8 cellular contexts compared by ENCODE assay signal in genomic region chr19:28633223-28634030, GRCh38.
DNase-seq lines count a peak whose midpoint lies in the region; ATAC-seq, FAIRE-seq and TF ChIP-seq lines count a peak whose summit lies in the region.

No MANE protein-coding gene starts in this region.

- no peak for TF ChIP-seq POLR2A in endothelial cell of umbilical vein (IDR thresholded peaks at IDR 0.05; ENCODE audit: low read depth, low read length)

- H3K79me2 ChIP-seq in endothelial cell of umbilical vein (ENCODE audit: control insufficient read depth, insufficient read depth, low read length) = no peaks in the 10 kb centered on the region

- intact Hi-C loops in activated B cell treated with CpG ODN at 0.5 μM for 24 hours (cut with micrococcal nuclease) (no loop called here), endothelial cell of umbilical vein (cut with micrococcal nuclease) (no loop called here)

- H3K27ac Mint-ChIP-seq in activated B cell treated with CpG ODN at 0.5 μM for 24 hours (no peak overlapping the region), nephron progenitor cell (no peak overlapping the region)

- no peak overlapping the region for H2AFZ ChIP-seq in endothelial cell of umbilical vein (ENCODE audit: low read depth, low read length)

- H3K4me3 Mint-ChIP-seq in activated B cell treated with CpG ODN at 0.5 μM for 24 hours (no peak overlapping the region), nephron progenitor cell (no peak overlapping the region)

- H3K36me3 Mint-ChIP-seq in activated B cell treated with CpG ODN at 0.5 μM for 24 hours (ENCODE audit: low read depth) (no peaks in the 10 kb centered on the region), nephron progenitor cell (ENCODE audit: low read depth) (peaks cover 12% of the 10 kb centered on the region)

- no peaks in the 10 kb centered on the region for H3K36me3 ChIP-seq in endothelial cell of umbilical vein (ENCODE audit: control insufficient read depth in 2 of 2, extremely low read depth in 1 of 2, insufficient read depth in 2 of 2, low read length in 2 of 2)

- dilution Hi-C loops in endothelial cell of umbilical vein (cut with MboI; ENCODE audit: extremely low pct_ligation_motif_present, low sequenced_read_pairs) = no loop called here

- no peak overlapping the region for H3K9ac ChIP-seq in endothelial cell of umbilical vein (replicated peaks; ENCODE audit: extremely low read depth, insufficient read depth, low read length)

- H3K4me1 Mint-ChIP-seq in activated B cell treated with CpG ODN at 0.5 μM for 24 hours (peaks cover 4% of the 10 kb centered on the region), nephron progenitor cell (peaks cover 17% of the 10 kb centered on the region)

- no peaks in the 10 kb centered on the region for H3K9me3 ChIP-seq in endothelial cell of umbilical vein (replicated peaks; ENCODE audit: control insufficient read depth, insufficient read depth, low read length)

- peak; percentile 44 for DNase-seq in NCI-H1436 (lab: John Stamatoyannopoulos, UW)
- DNase-seq in NCI-H1436 treated with DMSO at 0.1 percent for 48 hours (lab: John Stamatoyannopoulos, UW) = no peak
- peak; percentile 36 to 42 for DNase-seq in NCI-H1930 (lab: John Stamatoyannopoulos, UW)
- DNase-seq in activated B cell treated with CpG ODN at 0.5 μM for 24 hours = no peak
- no peak for DNase-seq in endothelial cell of umbilical vein (ENCODE audit: low read depth, low spot score)
- peak; percentile 68 for DNase-seq in nephron progenitor cell
- peak; percentile 86 for DNase-seq in urothelium cell line (ENCODE audit: low spot score)

- CTCF ChIA-PET in activated B cell treated with CpG ODN at 0.5 μM for 24 hours (lab: Charles Lee) (interaction anchor here (1.2 to 2.1 kb wide), 3 partner anchors 13 to 167 kb away, joined by 4 to 9 read pairs (median 5); no protein-coding TSS in a partner anchor), endothelial cell of umbilical vein (lab: Charles Lee) (no interaction called here)

- POLR2A ChIA-PET in activated B cell treated with CpG ODN at 0.5 μM for 24 hours (lab: Charles Lee) = interaction anchor here (1.5 kb wide), 1 partner anchor 164 kb away, joined by 3 read pairs; no protein-coding TSS in a partner anchor
- POLR2A ChIA-PET in endothelial cell of umbilical vein (lab: Charles Lee) = no interaction called here

- H3K4me1 ChIP-seq in endothelial cell of umbilical vein (ENCODE audit: control insufficient read depth, extremely low read depth, insufficient read depth, low read length) = no peaks in the 10 kb centered on the region

- H3K27me3 Mint-ChIP-seq in activated B cell treated with CpG ODN at 0.5 μM for 24 hours (no peaks in the 10 kb centered on the region), nephron progenitor cell (ENCODE audit: low read depth, poor library complexity) (no peaks in the 10 kb centered on the region)

- no peaks in the 10 kb centered on the region for H3K9me1 ChIP-seq in endothelial cell of umbilical vein (replicated peaks; ENCODE audit: control insufficient read depth, extremely low read depth, insufficient read depth, low read length)

- peak; percentile 42 for ATAC-seq in activated B cell treated with CpG ODN at 0.5 μM for 24 hours (ENCODE audit: low read depth)
- ATAC-seq in HG02870 (IDR thresholded peaks at IDR 0.05; ENCODE audit: unreplicated experiment) = no peak

- H4K20me1 ChIP-seq in endothelial cell of umbilical vein (replicated peaks; ENCODE audit: control insufficient read depth, extremely low read depth, insufficient read depth, low read length) = no peaks in the 10 kb centered on the region

- FAIRE-seq in endothelial cell of umbilical vein (lab: Jason Lieb, UNC) = no peak
- FAIRE-seq in urothelium cell line (lab: Jason Lieb, UNC) = peak; percentile 98

- H3K9me3 Mint-ChIP-seq in activated B cell treated with CpG ODN at 0.5 μM for 24 hours = peaks cover 19% of the 10 kb centered on the region
- H3K9me3 Mint-ChIP-seq in nephron progenitor cell = peaks cover 45% of the 10 kb centered on the region

- no peak overlapping the region for H3K4me2 ChIP-seq in endothelial cell of umbilical vein (ENCODE audit: insufficient read depth, low read length)

- TF ChIP-seq CTCF in activated B cell treated with CpG ODN at 0.5 μM for 24 hours (IDR thresholded peaks at IDR 0.05) (no peak), endothelial cell of umbilical vein (IDR thresholded peaks at IDR 0.05; ENCODE audit: extremely low read depth in 1 of 2, insufficient read depth in 1 of 2, low read depth in 1 of 2, low read length in 2 of 2) (peak; percentile 40 to 56), nephron progenitor cell (IDR thresholded peaks at IDR 0.05) (peak; percentile 90)

- BruUV-seq in endothelial cell of umbilical vein (replicated peaks; lab: Mats Ljungman, UMichigan) = no TSS peak

- no peak overlapping the region for H3K27ac ChIP-seq in endothelial cell of umbilical vein (ENCODE audit: insufficient read depth, low read depth, low read length)

- no peaks in the 10 kb centered on the region for H3K27me3 ChIP-seq in endothelial cell of umbilical vein (ENCODE audit: control insufficient read depth in 2 of 2, insufficient read depth in 2 of 2, low read length in 2 of 2)

- no peak overlapping the region for H3K4me3 ChIP-seq in endothelial cell of umbilical vein (replicated peaks in 1 of 3; ENCODE audit: insufficient read depth in 1 of 3, low read depth in 1 of 3, low read length in 3 of 3)

TF ChIP-seq in endothelial cell of umbilical vein, 7 proteins besides CTCF, POLR2A, EP300 and RAD21:
- TF ChIP-seq POLR2AphosphoS5 (IDR thresholded peaks at IDR 0.05; ENCODE audit: insufficient read depth, low read depth, low read length) (no peak), GATA2 (IDR thresholded peaks at IDR 0.05; ENCODE audit: insufficient read depth, insufficient read length, low read depth, low read length) (no peak), EZH2 (IDR thresholded peaks at IDR 0.05; ENCODE audit: borderline replicate concordance, low read depth, low read length, severe bottlenecking) (no peak), MAX (IDR thresholded peaks at IDR 0.05; ENCODE audit: insufficient read depth, insufficient read length) (no peak), MYC (IDR thresholded peaks at IDR 0.05; ENCODE audit: low read depth, low read length) (no peak), JUN (IDR thresholded peaks at IDR 0.05; ENCODE audit: borderline replicate concordance, insufficient read depth, insufficient read length, low read depth) (no peak), FOS (IDR thresholded peaks at IDR 0.05; ENCODE audit: borderline replicate concordance, insufficient read depth, low read length) (no peak)

Comparison
In these comparisons a context has a peak if more than half of its experiments do, and no peak if none do; other contexts are left out.
1. DNase-seq: peak in NCI-H1436 (single experiment), NCI-H1930 (2 of 2), nephron progenitor cell (single experiment) and urothelium cell line (single experiment); none in NCI-H1436 treated with DMSO at 0.1 percent for 48 hours (single experiment), activated B cell treated with CpG ODN at 0.5 μM for 24 hours (single experiment) and endothelial cell of umbilical vein (single experiment).